11 cellular contexts compared by ENCODE assay signal in genomic region chr5:142601432-142601831, GRCh38.
DNase-seq lines count a peak whose midpoint lies in the region; ATAC-seq and TF ChIP-seq lines count a peak whose summit lies in the region.
"Had no signal": no experiment of that assay in that cellular context is flagged by ENCODE, and none has a peak within 500 bp of the region (broad histone marks: within the 10 kb centered on the region; RNA-seq: fewer than 3 reads in every experiment).

No MANE protein-coding gene starts in this region.

- no peaks in the 10 kb centered on the region for H3K9me3 Mint-ChIP-seq in activated T-helper 17 cell treated with anti-CD3 and anti-CD28 coated beads, Interleukin-2, amount 50 U/mL, for 72 hours
- H3K9me3 Mint-ChIP-seq: immature natural killer cell had no signal

- no peaks in the 10 kb centered on the region for H3K27me3 ChIP-seq in parathyroid adenoma (ENCODE audit: control insufficient read depth, insufficient read depth, low read length)
- H3K27me3 ChIP-seq: pancreas had no signal

- H3K27ac ChIP-seq in coronary artery = peak overlapping the region; percentile 69 to 88
- peak overlapping the region; percentile 67 for H3K27ac ChIP-seq in parathyroid adenoma

- H3K4me3 Mint-ChIP-seq in activated T-helper 17 cell treated with anti-CD3 and anti-CD28 coated beads, Interleukin-2, amount 50 U/mL, for 72 hours = no peak overlapping the region
- H3K4me3 Mint-ChIP-seq: immature natural killer cell had no signal

- H3K27ac Mint-ChIP-seq in activated T-helper 17 cell treated with anti-CD3 and anti-CD28 coated beads, Interleukin-2, amount 50 U/mL, for 72 hours = no peak overlapping the region
- H3K27ac Mint-ChIP-seq: immature natural killer cell had no signal

- peak overlapping the region; percentile 57 for H3K4me2 ChIP-seq in parathyroid adenoma (ENCODE audit: low read length)

- ATAC-seq in GM19328 (IDR thresholded peaks at IDR 0.05; ENCODE audit: unreplicated experiment) (no peak), GM18858 (IDR thresholded peaks at IDR 0.05; ENCODE audit: unreplicated experiment) (no peak)
- ATAC-seq in activated T-helper 17 cell treated with anti-CD3 and anti-CD28 coated beads, Interleukin-2, amount 50 U/mL, for 72 hours (replicated peaks) = no peak

- H3K4me3 ChIP-seq in coronary artery (peak overlapping the region; percentile 58), parathyroid adenoma (ENCODE audit: low read depth, low read length) (no peak overlapping the region)

- peaks cover 3% of the 10 kb centered on the region for H3K4me1 ChIP-seq in parathyroid adenoma
- H3K4me1 ChIP-seq: pancreas had no signal

- H3K27me3 Mint-ChIP-seq in activated T-helper 17 cell treated with anti-CD3 and anti-CD28 coated beads, Interleukin-2, amount 50 U/mL, for 72 hours = peaks cover 25% of the 10 kb centered on the region

- peak; percentile 23 for DNase-seq in EH (ENCODE audit: low read depth)
- peak; percentile 35 for DNase-seq in NAMALWA (ENCODE audit: low spot score)
- DNase-seq in coronary artery (ENCODE audit: low spot score) = no peak
- DNase-seq: GF-D8, immature natural killer cell, NCI-H774, pancreas had no signal

- no peaks in the 10 kb centered on the region for H3K79me2 ChIP-seq in parathyroid adenoma

- no peaks in the 10 kb centered on the region for H3K36me3 Mint-ChIP-seq in activated T-helper 17 cell treated with anti-CD3 and anti-CD28 coated beads, Interleukin-2, amount 50 U/mL, for 72 hours (ENCODE audit: low read depth)
- H3K36me3 Mint-ChIP-seq: immature natural killer cell had no signal

- TF ChIP-seq CTCF in coronary artery (IDR thresholded peaks at IDR 0.05) = no peak
- peak; percentile 6 for TF ChIP-seq CTCF in parathyroid adenoma (IDR thresholded peaks at IDR 0.05)

- H3K4me1 Mint-ChIP-seq in activated T-helper 17 cell treated with anti-CD3 and anti-CD28 coated beads, Interleukin-2, amount 50 U/mL, for 72 hours = no peaks in the 10 kb centered on the region
- H3K4me1 Mint-ChIP-seq: immature natural killer cell had no signal

- no peaks in the 10 kb centered on the region for H3K9me3 ChIP-seq in parathyroid adenoma (ENCODE audit: control insufficient read depth, low read length)
- H3K9me3 ChIP-seq: pancreas had no signal

- H3K36me3 ChIP-seq in parathyroid adenoma (ENCODE audit: control insufficient read depth, insufficient read depth, low read length) = no peaks in the 10 kb centered on the region
- H3K36me3 ChIP-seq: pancreas had no signal

- H3K9ac ChIP-seq in parathyroid adenoma = no peak overlapping the region

- peak overlapping the region; percentile 63 for H2AFZ ChIP-seq in parathyroid adenoma
